In the genomic region with DNA sequence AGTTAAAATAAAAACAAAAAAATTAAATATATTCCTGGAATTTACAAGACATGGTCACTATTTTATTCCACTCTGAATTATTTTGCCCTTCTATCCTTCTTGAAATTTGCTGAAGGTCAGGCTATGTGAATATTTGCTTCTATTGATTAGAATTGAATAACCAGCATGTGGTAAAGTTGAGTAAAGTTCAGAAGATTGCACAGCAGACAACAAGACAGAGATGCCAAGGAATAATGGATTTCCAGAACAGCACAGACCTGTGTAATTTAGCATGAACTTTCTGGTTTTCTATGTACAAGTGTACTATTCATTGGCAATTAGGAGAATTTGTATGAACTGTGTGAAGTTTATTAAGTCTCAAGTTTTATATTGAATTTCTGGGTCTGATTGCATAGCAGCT, we compare ENCODE assay signal across 39 cellular contexts.
"Had no signal": no experiment of that assay in that cellular context is flagged by ENCODE, and none has a peak within 500 bp of the region (broad histone marks: within the 10 kb centered on the region; RNA-seq: fewer than 3 reads in every experiment).

No MANE protein-coding gene starts in this region.

- H3K27ac ChIP-seq: adrenal gland, ascending aorta, body of pancreas, brain microvascular endothelial cell, breast epithelium, cardiac muscle cell had no signal

- H3K27ac Mint-ChIP-seq: activated naive CD4-positive, alpha-beta T cell treated with anti-CD3 and anti-CD28 coated beads, Interleukin-2, amount 10 ng/mL, durations not matched to agents 7 days and 5 days; activated naive CD4-positive, alpha-beta T cell treated with anti-CD3 and anti-CD28 coated beads, Interleukin-2, amount 50 U/mL, for 24 hours; activated naive CD4-positive, alpha-beta T cell treated with anti-CD3 and anti-CD28 coated beads, Interleukin-2, amount 50 U/mL, for 72 hours; activated naive CD8-positive, alpha-beta T cell; activated naive CD8-positive, alpha-beta T cell treated with anti-CD3 and anti-CD28 coated beads for 36 hours; activated naive CD8-positive, alpha-beta T cell treated with anti-CD3 and anti-CD28 coated beads, Interleukin-2, amount 10 ng/mL, durations not matched to agents 7 days and 5 days; activated naive CD8-positive, alpha-beta T cell treated with anti-CD3 and anti-CD28 coated beads, Interleukin-2, amount 50 U/mL, for 24 hours; activated T-cell treated with anti-CD3 and anti-CD28 coated beads, Interleukin-2, amount 50 U/mL, for 24 hours; activated T-cell treated with anti-CD3 and anti-CD28 coated beads, Interleukin-2, amount 50 U/mL, for 72 hours; activated T-helper 1 cell treated with anti-CD3 and anti-CD28 coated beads, Interleukin-12 subunit alpha, Interleukin-12 subunit beta, Interleukin-2, Interleukin-4 antibody, amounts not matched to agents 30 ng/mL and 10 ng/mL and 1 ng/mL, durations not matched to agents 14 hours and 24 hours and 36 hours; activated T-helper 17 cell treated with anti-CD3 and anti-CD28 coated beads, Interleukin-2, amount 50 U/mL, for 72 hours; activated T-helper 2 cell treated with anti-CD3 and anti-CD28 coated beads, Interferon-gamma antibody, Interleukin-2, Interleukin-4, amounts not matched to agents 10 μg/mL and 5 μg/mL and 100 μg/mL, durations not matched to agents 14 hours and 24 hours and 36 hours; brain had no signal

- H3K4me1 ChIP-seq: adrenal gland, ascending aorta, breast epithelium had no signal

- H3K36me3 Mint-ChIP-seq: activated naive CD4-positive, alpha-beta T cell treated with anti-CD3 and anti-CD28 coated beads, Interleukin-2, amount 10 ng/mL, durations not matched to agents 7 days and 5 days; activated naive CD4-positive, alpha-beta T cell treated with anti-CD3 and anti-CD28 coated beads, Interleukin-2, amount 50 U/mL, for 24 hours; activated naive CD4-positive, alpha-beta T cell treated with anti-CD3 and anti-CD28 coated beads, Interleukin-2, amount 50 U/mL, for 72 hours; activated naive CD8-positive, alpha-beta T cell; activated naive CD8-positive, alpha-beta T cell treated with anti-CD3 and anti-CD28 coated beads for 36 hours; activated naive CD8-positive, alpha-beta T cell treated with anti-CD3 and anti-CD28 coated beads, Interleukin-2, amount 10 ng/mL, durations not matched to agents 7 days and 5 days; brain had no signal

- H3K36me3 ChIP-seq: adrenal gland, ascending aorta, brain microvascular endothelial cell, breast epithelium, cardiac muscle cell had no signal

- H3K27me3 Mint-ChIP-seq: activated naive CD4-positive, alpha-beta T cell treated with anti-CD3 and anti-CD28 coated beads, Interleukin-2, amount 10 ng/mL, durations not matched to agents 7 days and 5 days; activated naive CD4-positive, alpha-beta T cell treated with anti-CD3 and anti-CD28 coated beads, Interleukin-2, amount 50 U/mL, for 24 hours; activated naive CD8-positive, alpha-beta T cell; activated naive CD8-positive, alpha-beta T cell treated with anti-CD3 and anti-CD28 coated beads for 36 hours; activated naive CD8-positive, alpha-beta T cell treated with anti-CD3 and anti-CD28 coated beads, Interleukin-2, amount 10 ng/mL, durations not matched to agents 7 days and 5 days; activated naive CD8-positive, alpha-beta T cell treated with anti-CD3 and anti-CD28 coated beads, Interleukin-2, amount 50 U/mL, for 24 hours; activated T-cell treated with anti-CD3 and anti-CD28 coated beads, Interleukin-2, amount 50 U/mL, for 24 hours; brain; central memory CD8-positive, alpha-beta T cell had no signal

- DNase-seq: activated effector memory CD4-positive, alpha-beta T cell treated with anti-CD3 and anti-CD28 coated beads, Interleukin-2, amount 50 U/mL, for 16 hours; activated effector memory CD4-positive, alpha-beta T cell treated with Interleukin-2 at 50 U/mL for 16 hours; activated gamma-delta T cell; activated gamma-delta T cell treated with Interleukin-2 at 50 U/mL for 16 hours; activated naive CD4-positive, alpha-beta T cell; activated naive CD4-positive, alpha-beta T cell treated with anti-CD3 and anti-CD28 coated beads, Interleukin-2, amount 10 ng/mL, durations not matched to agents 7 days and 5 days; activated naive CD4-positive, alpha-beta T cell treated with anti-CD3 and anti-CD28 coated beads, Interleukin-2, amount 50 U/mL, for 16 hours; activated naive CD4-positive, alpha-beta T cell treated with Interleukin-2 at 50 U/mL for 16 hours; activated naive CD8-positive, alpha-beta T cell treated with anti-CD3 and anti-CD28 coated beads for 36 hours; activated naive CD8-positive, alpha-beta T cell treated with anti-CD3 and anti-CD28 coated beads, Interleukin-2, amount 10 ng/mL, durations not matched to agents 7 days and 5 days; activated naive CD8-positive, alpha-beta T cell treated with anti-CD3 and anti-CD28 coated beads, Interleukin-2, amount 50 U/mL, for 24 hours; activated T-cell treated with anti-CD3 and anti-CD28 coated beads for 4 hours; activated T-cell treated with anti-CD3 and anti-CD28 coated beads, Interleukin-2, amount 50 U/mL, for 1 hour; activated T-cell treated with anti-CD3 and anti-CD28 coated beads, Interleukin-2, amount 50 U/mL, for 24 hours; activated T-cell treated with anti-CD3 and anti-CD28 coated beads, Interleukin-2, amount 50 U/mL, for 4 hours; activated T-cell treated with anti-CD3 and anti-CD28 coated beads, Interleukin-2, amount 50 U/mL, for 48 hours; activated T-cell treated with anti-CD3 and anti-CD28 coated beads, Interleukin-2, amount 50 U/mL, for 72 hours; adrenal gland; amniotic stem cell; amygdala; anterior cingulate cortex; aorta; body of pancreas; brain microvascular endothelial cell; central memory CD4-positive, alpha-beta T cell; cerebellar nuclear complex had no signal

- ATAC-seq: activated naive CD4-positive, alpha-beta T cell treated with anti-CD3 and anti-CD28 coated beads, Interleukin-2, amount 50 U/mL, for 72 hours; activated naive CD8-positive, alpha-beta T cell treated with anti-CD3 and anti-CD28 coated beads, Interleukin-2, amount 50 U/mL, for 24 hours; activated T-cell treated with anti-CD3 and anti-CD28 coated beads, Interleukin-2, amount 50 U/mL, for 4 hours; activated T-cell treated with anti-CD3 and anti-CD28 coated beads, Interleukin-2, amount 50 U/mL, for 72 hours; activated T-helper 17 cell treated with anti-CD3 and anti-CD28 coated beads, Interleukin-2, amount 50 U/mL, for 72 hours; body of pancreas had no signal

- FAIRE-seq: astrocyte, bronchial epithelial cell had no signal

- H3K9me3 Mint-ChIP-seq: activated naive CD4-positive, alpha-beta T cell treated with anti-CD3 and anti-CD28 coated beads, Interleukin-2, amount 10 ng/mL, durations not matched to agents 7 days and 5 days; activated naive CD4-positive, alpha-beta T cell treated with anti-CD3 and anti-CD28 coated beads, Interleukin-2, amount 50 U/mL, for 24 hours; activated naive CD4-positive, alpha-beta T cell treated with anti-CD3 and anti-CD28 coated beads, Interleukin-2, amount 50 U/mL, for 72 hours; activated naive CD8-positive, alpha-beta T cell treated with anti-CD3 and anti-CD28 coated beads for 36 hours; activated naive CD8-positive, alpha-beta T cell treated with anti-CD3 and anti-CD28 coated beads, Interleukin-2, amount 10 ng/mL, durations not matched to agents 7 days and 5 days; activated naive CD8-positive, alpha-beta T cell treated with anti-CD3 and anti-CD28 coated beads, Interleukin-2, amount 50 U/mL, for 24 hours; activated T-cell treated with anti-CD3 and anti-CD28 coated beads, Interleukin-2, amount 50 U/mL, for 24 hours; activated T-cell treated with anti-CD3 and anti-CD28 coated beads, Interleukin-2, amount 50 U/mL, for 4 hours; activated T-cell treated with anti-CD3 and anti-CD28 coated beads, Interleukin-2, amount 50 U/mL, for 72 hours; activated T-helper 1 cell treated with anti-CD3 and anti-CD28 coated beads, Interleukin-12 subunit alpha, Interleukin-12 subunit beta, Interleukin-2, Interleukin-4 antibody, amounts not matched to agents 30 ng/mL and 10 ng/mL and 1 ng/mL, durations not matched to agents 14 hours and 24 hours and 36 hours; activated T-helper 2 cell treated with anti-CD3 and anti-CD28 coated beads, Interferon-gamma antibody, Interleukin-2, Interleukin-4, amounts not matched to agents 10 μg/mL and 5 μg/mL and 100 μg/mL, durations not matched to agents 14 hours and 24 hours and 36 hours; brain had no signal

- H3K27me3 ChIP-seq: adrenal gland, ascending aorta, body of pancreas, brain microvascular endothelial cell, breast epithelium, cardiac muscle cell had no signal

- H3K9me3 ChIP-seq: adrenal gland, ascending aorta, body of pancreas, breast epithelium had no signal

- H3K4me3 Mint-ChIP-seq: activated naive CD4-positive, alpha-beta T cell treated with anti-CD3 and anti-CD28 coated beads, Interleukin-2, amount 10 ng/mL, durations not matched to agents 7 days and 5 days; activated naive CD4-positive, alpha-beta T cell treated with anti-CD3 and anti-CD28 coated beads, Interleukin-2, amount 50 U/mL, for 24 hours; activated naive CD8-positive, alpha-beta T cell; activated naive CD8-positive, alpha-beta T cell treated with anti-CD3 and anti-CD28 coated beads for 36 hours; activated naive CD8-positive, alpha-beta T cell treated with anti-CD3 and anti-CD28 coated beads, Interleukin-2, amount 10 ng/mL, durations not matched to agents 7 days and 5 days; activated naive CD8-positive, alpha-beta T cell treated with anti-CD3 and anti-CD28 coated beads, Interleukin-2, amount 50 U/mL, for 24 hours; activated T-cell treated with anti-CD3 and anti-CD28 coated beads, Interleukin-2, amount 50 U/mL, for 24 hours; activated T-cell treated with anti-CD3 and anti-CD28 coated beads, Interleukin-2, amount 50 U/mL, for 4 hours; activated T-cell treated with anti-CD3 and anti-CD28 coated beads, Interleukin-2, amount 50 U/mL, for 72 hours; activated T-helper 1 cell treated with anti-CD3 and anti-CD28 coated beads, Interleukin-12 subunit alpha, Interleukin-12 subunit beta, Interleukin-2, Interleukin-4 antibody, amounts not matched to agents 30 ng/mL and 10 ng/mL and 1 ng/mL, durations not matched to agents 14 hours and 24 hours and 36 hours; activated T-helper 17 cell treated with anti-CD3 and anti-CD28 coated beads, Interleukin-2, amount 50 U/mL, for 72 hours; brain; central memory CD8-positive, alpha-beta T cell had no signal

- H3K4me3 ChIP-seq: adrenal gland, ascending aorta, body of pancreas, breast epithelium, cardiac muscle cell had no signal

- H3K4me1 Mint-ChIP-seq: activated naive CD4-positive, alpha-beta T cell treated with anti-CD3 and anti-CD28 coated beads, Interleukin-2, amount 10 ng/mL, durations not matched to agents 7 days and 5 days; activated naive CD4-positive, alpha-beta T cell treated with anti-CD3 and anti-CD28 coated beads, Interleukin-2, amount 50 U/mL, for 24 hours; activated naive CD8-positive, alpha-beta T cell treated with anti-CD3 and anti-CD28 coated beads for 36 hours; activated naive CD8-positive, alpha-beta T cell treated with anti-CD3 and anti-CD28 coated beads, Interleukin-2, amount 10 ng/mL, durations not matched to agents 7 days and 5 days; activated naive CD8-positive, alpha-beta T cell treated with anti-CD3 and anti-CD28 coated beads, Interleukin-2, amount 50 U/mL, for 24 hours; activated T-helper 17 cell treated with anti-CD3 and anti-CD28 coated beads, Interleukin-2, amount 50 U/mL, for 72 hours; brain; central memory CD8-positive, alpha-beta T cell had no signal
